11 cellular contexts compared by ENCODE assay signal in genomic region chr12:2902287-2902880, GRCh38. TPM values are rescaled to one million over a fixed set of nuclear protein-coding genes. Genes with fewer than 3 reads are reported as not detected.
DNase-seq lines count a peak whose midpoint lies in the region; ATAC-seq and TF ChIP-seq lines count a peak whose summit lies in the region.
"Had no signal": no experiment of that assay in that cellular context is flagged by ENCODE, and none has a peak within 500 bp of the region (broad histone marks: within the 10 kb centered on the region; RNA-seq: fewer than 3 reads in every experiment).

No MANE protein-coding gene starts in this region.

- TF ChIP-seq CTCF in mucosa of descending colon (IDR thresholded peaks at IDR 0.05): no peak

- no peaks in the 10 kb centered on the region for H3K4me1 ChIP-seq in mucosa of descending colon (ENCODE audit: low read depth)
- H3K4me1 ChIP-seq: parathyroid adenoma had no signal

- peak; percentile 97 for DNase-seq in DMS79 (lab: John Stamatoyannopoulos, UW)
- peak; percentile 59 to 80 for DNase-seq in NCI-H446 (lab: John Stamatoyannopoulos, UW)
- DNase-seq in fibroblast of gingiva (ENCODE audit: low read depth): peak; percentile 44
- DNase-seq in mucosa of descending colon: no peak
- DNase-seq in activated CD8-positive, alpha-beta memory T cell treated with anti-CD3 and anti-CD28 coated beads for 24 hours: no peak
- DNase-seq in D341Med (ENCODE audit: low spot score): no peak
- DNase-seq in germinal center (ENCODE audit: low spot score): no peak

- no peak overlapping the region for H3K4me3 ChIP-seq in mucosa of descending colon
- H3K4me3 ChIP-seq: BLaER1 treated with 17β-estradiol and CSF1 and Interleukin-3, amounts not matched to agents 10 nM and 100 nM had no signal

- ATAC-seq in mucosa of descending colon: peak; percentile 33
- no peak for ATAC-seq in GM19324 (IDR thresholded peaks at IDR 0.05; ENCODE audit: low FRiP score, unreplicated experiment)

- intact Hi-C loops in mucosa of descending colon (cut with DNase I, micrococcal nuclease): no loop called here

- no peaks in the 10 kb centered on the region for H3K9me3 ChIP-seq in mucosa of descending colon
- H3K9me3 ChIP-seq: BLaER1 treated with 17β-estradiol and CSF1 and Interleukin-3, amounts not matched to agents 10 nM and 100 nM had no signal

- no peaks in the 10 kb centered on the region for H3K36me3 ChIP-seq in mucosa of descending colon (ENCODE audit: low read depth)

RNA-seq across cellular contexts. Expression of gene TULP3, which starts 11.7 kb away (rescaled TPM):
- total RNA-seq in mucosa of descending colon: 10 to 100 TPM in 1 of 3 donors, 1 to 10 TPM in 2; 7.9 to 18.2 (median 8.2) TPM

RNA-seq across cellular contexts. Expression of gene RHNO1, which starts 25.4 kb away (rescaled TPM):
- total RNA-seq in mucosa of descending colon: 10 to 100 TPM in 2 of 3 donors, 1 to 10 TPM in 1; 8.7 to 20.1 (median 15.5) TPM

RNA-seq across cellular contexts. Expression of gene FOXM1, which starts 25.4 kb away (rescaled TPM):
- 10 to 100 TPM in 1 of 3 donors, 1 to 10 TPM in 2; 6.3 to 30.0 (median 7.7) TPM for total RNA-seq in mucosa of descending colon

RNA-seq across cellular contexts. Expression of gene TEX52, which starts 45.5 kb away (rescaled TPM):
- total RNA-seq in mucosa of descending colon: not detected
- total RNA-seq: activated CD8-positive, alpha-beta memory T cell treated with anti-CD3 and anti-CD28 coated beads for 36 hours had no signal

RNA-seq across cellular contexts. Expression of gene TEAD4, which starts 56.8 kb away (rescaled TPM):
- 10 to 100 TPM in 1 of 3 donors, 1 to 10 TPM in 2; 4.6 to 11.3 (median 6.5) TPM for total RNA-seq in mucosa of descending colon

Comparison
In these comparisons a context has a peak if more than half of its experiments do, and no peak if none do; other contexts are left out.
1. DNase-seq: peak in DMS79 (single experiment), NCI-H446 (2 of 2) and fibroblast of gingiva (single experiment); none in mucosa of descending colon (0 of 3), activated CD8-positive, alpha-beta memory T cell treated with anti-CD3 and anti-CD28 coated beads for 24 hours (single experiment), D341Med (single experiment) and germinal center (single experiment).